Comparison of ENCODE assay signal across 1 cellular context in the genomic region with DNA sequence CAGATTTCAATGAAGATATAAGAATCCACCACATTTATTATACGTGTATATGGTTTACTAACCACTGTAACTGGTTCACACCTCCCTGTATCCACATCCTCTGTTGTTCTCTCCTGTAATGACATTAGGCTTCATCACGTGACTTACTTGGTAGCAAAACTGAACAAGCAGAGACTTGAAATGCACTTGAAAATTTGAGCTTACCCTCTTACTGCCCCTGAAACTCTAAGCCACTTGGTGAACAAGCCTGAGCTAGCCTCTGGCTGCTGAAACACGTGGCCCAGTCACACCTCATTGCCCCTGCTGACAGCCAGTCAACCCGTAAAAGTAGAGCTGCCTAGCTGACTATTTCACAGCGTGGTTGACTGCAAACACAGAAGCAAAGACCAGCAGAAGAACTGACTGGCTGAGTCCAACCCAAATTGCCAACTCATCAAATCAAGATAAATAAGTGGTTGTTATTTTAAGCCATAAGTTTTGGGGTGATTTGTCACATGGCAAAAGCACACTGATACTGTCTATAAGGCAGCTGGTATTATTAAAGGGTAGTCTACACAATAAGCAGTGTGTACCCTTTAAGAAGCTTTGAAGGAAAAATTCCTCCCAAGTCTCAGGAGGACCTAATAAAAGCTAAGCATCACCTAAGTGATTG.
A peak's percentile ranks its signal among the peaks of the same experiment; 100 is the strongest.
TF ChIP-seq lines count a peak whose summit lies in the region.

No MANE protein-coding gene starts in this region.

TF ChIP-seq in GM12878, 131 proteins besides CTCF, POLR2A, EP300 and RAD21 (continued from another document and continues in another):
- peak; percentile 78; the same call in 1 of the 2 replicates for TF ChIP-seq CBX5 (IDR thresholded peaks at IDR 0.05; ENCODE audit: low read depth)
- no peak for TF ChIP-seq HDAC6 (IDR thresholded peaks at IDR 0.05; ENCODE audit: unreplicated experiment)
- TF ChIP-seq ZBED1 (IDR thresholded peaks at IDR 0.05; ENCODE audit: borderline replicate concordance) = no peak; the same call in 1 of the 2 replicates
- TF ChIP-seq BMI1 (IDR thresholded peaks at IDR 0.05; ENCODE audit: borderline replicate concordance) = no peak
- peak; percentile 35 for TF ChIP-seq SP1 (IDR thresholded peaks at IDR 0.05; ENCODE audit: low read depth, low read length)
- TF ChIP-seq ASH2L (IDR thresholded peaks at IDR 0.05; ENCODE audit: borderline replicate concordance, low read depth) = no peak
- TF ChIP-seq ATF2 (IDR thresholded peaks at IDR 0.05; ENCODE audit: low read length) = 0 out of 2 replicates have a peak, but pooled peaks have one; percentile 17
- TF ChIP-seq RB1 (IDR thresholded peaks at IDR 0.05; ENCODE audit: borderline replicate concordance) = no peak
- TF ChIP-seq, protein P1, sequence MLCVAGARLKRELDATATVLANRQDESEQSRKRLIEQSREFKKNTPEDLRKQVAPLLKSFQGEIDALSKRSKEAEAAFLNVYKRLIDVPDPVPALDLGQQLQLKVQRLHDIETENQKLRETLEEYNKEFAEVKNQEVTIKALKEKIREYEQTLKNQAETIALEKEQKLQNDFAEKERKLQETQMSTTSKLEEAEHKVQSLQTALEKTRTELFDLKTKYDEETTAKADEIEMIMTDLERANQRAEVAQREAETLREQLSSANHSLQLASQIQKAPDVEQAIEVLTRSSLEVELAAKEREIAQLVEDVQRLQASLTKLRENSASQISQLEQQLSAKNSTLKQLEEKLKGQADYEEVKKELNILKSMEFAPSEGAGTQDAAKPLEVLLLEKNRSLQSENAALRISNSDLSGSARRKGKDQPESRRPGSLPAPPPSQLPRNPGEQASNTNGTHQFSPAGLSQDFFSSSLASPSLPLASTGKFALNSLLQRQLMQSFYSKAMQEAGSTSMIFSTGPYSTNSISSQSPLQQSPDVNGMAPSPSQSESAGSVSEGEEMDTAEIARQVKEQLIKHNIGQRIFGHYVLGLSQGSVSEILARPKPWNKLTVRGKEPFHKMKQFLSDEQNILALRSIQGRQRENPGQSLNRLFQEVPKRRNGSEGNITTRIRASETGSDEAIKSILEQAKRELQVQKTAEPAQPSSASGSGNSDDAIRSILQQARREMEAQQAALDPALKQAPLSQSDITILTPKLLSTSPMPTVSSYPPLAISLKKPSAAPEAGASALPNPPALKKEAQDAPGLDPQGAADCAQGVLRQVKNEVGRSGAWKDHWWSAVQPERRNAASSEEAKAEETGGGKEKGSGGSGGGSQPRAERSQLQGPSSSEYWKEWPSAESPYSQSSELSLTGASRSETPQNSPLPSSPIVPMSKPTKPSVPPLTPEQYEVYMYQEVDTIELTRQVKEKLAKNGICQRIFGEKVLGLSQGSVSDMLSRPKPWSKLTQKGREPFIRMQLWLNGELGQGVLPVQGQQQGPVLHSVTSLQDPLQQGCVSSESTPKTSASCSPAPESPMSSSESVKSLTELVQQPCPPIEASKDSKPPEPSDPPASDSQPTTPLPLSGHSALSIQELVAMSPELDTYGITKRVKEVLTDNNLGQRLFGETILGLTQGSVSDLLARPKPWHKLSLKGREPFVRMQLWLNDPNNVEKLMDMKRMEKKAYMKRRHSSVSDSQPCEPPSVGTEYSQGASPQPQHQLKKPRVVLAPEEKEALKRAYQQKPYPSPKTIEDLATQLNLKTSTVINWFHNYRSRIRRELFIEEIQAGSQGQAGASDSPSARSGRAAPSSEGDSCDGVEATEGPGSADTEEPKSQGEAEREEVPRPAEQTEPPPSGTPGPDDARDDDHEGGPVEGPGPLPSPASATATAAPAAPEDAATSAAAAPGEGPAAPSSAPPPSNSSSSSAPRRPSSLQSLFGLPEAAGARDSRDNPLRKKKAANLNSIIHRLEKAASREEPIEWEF (IDR thresholded peaks at IDR 0.05; ENCODE audit: insufficient replicate concordance, low read depth, low read length) = no peak
- peak; percentile 97 for TF ChIP-seq BHLHE40 (IDR thresholded peaks at IDR 0.05; ENCODE audit: borderline replicate concordance in 1 of 2, low read depth in 2 of 2, low read length in 1 of 2)
- TF ChIP-seq ESRRA (IDR thresholded peaks at IDR 0.05; ENCODE audit: low read length) = no peak
- TF ChIP-seq SIX5 (IDR thresholded peaks at IDR 0.05; ENCODE audit: low read depth, low read length, severe bottlenecking) = no peak
- TF ChIP-seq STAT1 (conservative IDR thresholded peaks at IDR 0.05) = no peak
- no peak for TF ChIP-seq POLR2AphosphoS5 (IDR thresholded peaks at IDR 0.05; ENCODE audit: low read length)
- TF ChIP-seq, protein P2, sequence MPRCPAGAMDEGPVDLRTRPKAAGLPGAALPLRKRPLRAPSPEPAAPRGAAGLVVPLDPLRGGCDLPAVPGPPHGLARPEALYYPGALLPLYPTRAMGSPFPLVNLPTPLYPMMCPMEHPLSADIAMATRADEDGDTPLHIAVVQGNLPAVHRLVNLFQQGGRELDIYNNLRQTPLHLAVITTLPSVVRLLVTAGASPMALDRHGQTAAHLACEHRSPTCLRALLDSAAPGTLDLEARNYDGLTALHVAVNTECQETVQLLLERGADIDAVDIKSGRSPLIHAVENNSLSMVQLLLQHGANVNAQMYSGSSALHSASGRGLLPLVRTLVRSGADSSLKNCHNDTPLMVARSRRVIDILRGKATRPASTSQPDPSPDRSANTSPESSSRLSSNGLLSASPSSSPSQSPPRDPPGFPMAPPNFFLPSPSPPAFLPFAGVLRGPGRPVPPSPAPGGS (IDR thresholded peaks at IDR 0.05; ENCODE audit: borderline replicate concordance, insufficient read depth, low read depth, low read length, poor library complexity, severe bottlenecking) = no peak
- TF ChIP-seq YY1 (IDR thresholded peaks at IDR 0.05; ENCODE audit: low read depth, low read length) = peak; percentile 10; the same call in 1 of the 2 replicates
- no peak for TF ChIP-seq NR2C1 (IDR thresholded peaks at IDR 0.05)
- TF ChIP-seq ZNF384 (IDR thresholded peaks at IDR 0.05; ENCODE audit: borderline replicate concordance, low read depth, low read length) = no peak
- peak; percentile 93 for TF ChIP-seq MTA2 (IDR thresholded peaks at IDR 0.05; ENCODE audit: low read depth)
- TF ChIP-seq DPF2 (IDR thresholded peaks at IDR 0.05) = peak; percentile 77; the same call in 1 of the 2 replicates
- peak; percentile 81 for TF ChIP-seq MYC (IDR thresholded peaks at IDR 0.05; ENCODE audit: insufficient read depth, insufficient read length, insufficient replicate concordance, low read length, severe bottlenecking)
- TF ChIP-seq ZZZ3 (IDR thresholded peaks at IDR 0.05; ENCODE audit: control insufficient read depth, insufficient read length, low read depth) = no peak
- TF ChIP-seq HDGF (IDR thresholded peaks at IDR 0.05) = 0 out of 2 replicates have a peak, but pooled peaks have one; percentile 43
- no peak for TF ChIP-seq KAT2A (conservative IDR thresholded peaks at IDR 0.05; ENCODE audit: control insufficient read depth, low read depth, low read length)
- TF ChIP-seq SUPT20H (IDR thresholded peaks at IDR 0.05; ENCODE audit: borderline replicate concordance, control insufficient read depth, low read depth, low read length) = no peak
- no peak for TF ChIP-seq JUND (IDR thresholded peaks at IDR 0.05; ENCODE audit: low read depth, low read length)
- peak; percentile 42; the same call in 1 of the 2 replicates for TF ChIP-seq FOXK2 (IDR thresholded peaks at IDR 0.05)
- TF ChIP-seq TCF12 (IDR thresholded peaks at IDR 0.05; ENCODE audit: low read depth, low read length) = 0 out of 2 replicates have a peak, but pooled peaks have one; percentile 41
- no peak for TF ChIP-seq STAT3 (IDR thresholded peaks at IDR 0.05; ENCODE audit: low read depth, low read length)
- TF ChIP-seq ZNF274 (IDR thresholded peaks at IDR 0.05; ENCODE audit: insufficient read depth, insufficient read length) = no peak
- TF ChIP-seq SMARCA5 (IDR thresholded peaks at IDR 0.05) = no peak
- no peak for TF ChIP-seq RELA (IDR thresholded peaks at IDR 0.05; ENCODE audit: borderline replicate concordance, partially characterized antibody)
- no peak for TF ChIP-seq CHD4 (IDR thresholded peaks at IDR 0.05)
- no peak for TF ChIP-seq CEBPZ (IDR thresholded peaks at IDR 0.05; ENCODE audit: low read depth, low read length)
- TF ChIP-seq HSF1 (IDR thresholded peaks at IDR 0.05; ENCODE audit: low read depth, low read length) = no peak
- no peak for TF ChIP-seq ZNF622 (IDR thresholded peaks at IDR 0.05)
- peak; percentile 49 for TF ChIP-seq NR2F1 (conservative IDR thresholded peaks at IDR 0.05)
- no peak; a peak in 1 of 4 replicates for TF ChIP-seq ETV6 (conservative IDR thresholded peaks at IDR 0.05 in 1 of 2, IDR thresholded peaks at IDR 0.05 in 1 of 2; ENCODE audit: borderline replicate concordance in 1 of 2, low read depth in 1 of 2)
- TF ChIP-seq RBBP5 (conservative IDR thresholded peaks at IDR 0.05) = no peak
- 0 out of 2 replicates have a peak, but pooled peaks have one; percentile 35 for TF ChIP-seq ZNF24 (IDR thresholded peaks at IDR 0.05)
- peak; percentile 55; the same call in 1 of the 2 replicates for TF ChIP-seq CREB1 (IDR thresholded peaks at IDR 0.05; ENCODE audit: low read depth)
- 0 out of 2 replicates have a peak, but pooled peaks have one; percentile 45 for TF ChIP-seq RCOR1 (conservative IDR thresholded peaks at IDR 0.05; ENCODE audit: low read depth, low read length)
- peak; percentile 36; the same call in 1 of the 2 replicates for TF ChIP-seq EED (IDR thresholded peaks at IDR 0.05; ENCODE audit: low read depth)
- no peak for TF ChIP-seq SIN3A (IDR thresholded peaks at IDR 0.05; ENCODE audit: low read depth, low read length)
- 0 out of 2 replicates have a peak, but pooled peaks have one; percentile 14 for TF ChIP-seq TARDBP (IDR thresholded peaks at IDR 0.05; ENCODE audit: borderline replicate concordance)
- no peak; the same call in 1 of the 2 replicates for TF ChIP-seq FOXM1 (IDR thresholded peaks at IDR 0.05; ENCODE audit: low read depth, low read length)
- no peak for TF ChIP-seq HCFC1 (IDR thresholded peaks at IDR 0.05; ENCODE audit: low read length)
- no peak for TF ChIP-seq SMAD5 (IDR thresholded peaks at IDR 0.05; ENCODE audit: low read depth)
- TF ChIP-seq POU2F2 (IDR thresholded peaks at IDR 0.05; ENCODE audit: borderline replicate concordance, low read depth, low read length) = no peak
- peak; percentile 99 for TF ChIP-seq PAX5 (IDR thresholded peaks at IDR 0.05; ENCODE audit: borderline replicate concordance, low read depth, low read length)
- peak; percentile 70 for TF ChIP-seq MEF2B (IDR thresholded peaks at IDR 0.05; ENCODE audit: partially characterized antibody, poor library complexity, severe bottlenecking)
- TF ChIP-seq WRNIP1 (IDR thresholded peaks at IDR 0.05; ENCODE audit: borderline replicate concordance, low read depth, low read length) = no peak
- no peak for TF ChIP-seq BRCA1 (IDR thresholded peaks at IDR 0.05; ENCODE audit: low read depth, low read length)
- no peak for TF ChIP-seq TCF3 (IDR thresholded peaks at IDR 0.05; ENCODE audit: borderline replicate concordance, insufficient read depth, low read depth, low read length)
- peak; percentile 74 for TF ChIP-seq PBX3 (IDR thresholded peaks at IDR 0.05; ENCODE audit: insufficient replicate concordance, low read depth, low read length)
- TF ChIP-seq RUNX3 (IDR thresholded peaks at IDR 0.05; ENCODE audit: low read length) = peak; percentile 71
- no peak for TF ChIP-seq SREBF1 (IDR thresholded peaks at IDR 0.05; ENCODE audit: low read length)
